9 cellular contexts compared by ENCODE assay signal in the genomic region with DNA sequence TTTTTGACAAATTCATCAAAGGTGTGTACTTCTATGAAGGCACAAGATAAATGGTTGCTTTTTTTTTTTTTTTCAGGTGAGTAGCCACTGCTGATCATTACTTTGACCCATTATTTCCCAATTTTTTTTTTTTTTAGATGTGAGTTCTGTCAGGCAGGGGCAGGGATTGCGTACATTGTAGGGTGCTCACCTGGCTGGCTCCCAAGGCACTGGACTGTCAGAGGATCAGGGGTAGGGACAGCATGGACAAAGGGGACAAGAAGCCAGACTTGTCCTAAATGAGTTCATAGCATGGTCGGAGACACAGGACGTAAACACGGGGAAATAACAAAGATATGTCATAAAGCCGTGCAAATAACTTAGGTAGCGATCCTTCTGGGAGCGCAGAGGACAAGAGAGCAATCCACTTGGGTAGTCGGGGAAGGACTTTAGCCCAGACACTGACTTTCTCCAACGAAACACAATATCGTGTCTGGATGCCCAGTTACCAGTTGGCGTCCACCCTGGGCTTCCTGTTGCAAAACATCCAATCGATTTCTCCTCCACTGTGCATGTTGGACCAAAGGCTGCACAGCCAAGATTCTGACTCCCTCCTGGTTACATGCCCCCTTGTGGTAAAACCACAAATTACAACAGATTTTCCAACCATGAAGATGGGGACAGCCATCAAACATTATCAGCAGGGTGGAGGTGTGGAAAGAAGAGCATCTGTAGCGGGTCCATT. TPM values are rescaled to one million over a fixed set of nuclear protein-coding genes. Genes with fewer than 3 reads are reported as not detected.
DNase-seq lines count a peak whose midpoint lies in the region; ATAC-seq lines count a peak whose summit lies in the region.
"Had no signal": no experiment of that assay in that cellular context is flagged by ENCODE, and none has a peak within 500 bp of the region (broad histone marks: within the 10 kb centered on the region; RNA-seq: fewer than 3 reads in every experiment).

No MANE protein-coding gene starts in this region.

- peaks cover 7% of the 10 kb centered on the region for H3K4me1 Mint-ChIP-seq in activated T-helper 17 cell treated with anti-CD3 and anti-CD28 coated beads, Interleukin-2, amount 50 U/mL, for 72 hours

- peak overlapping the region; percentile 78 for H3K4me2 ChIP-seq in Karpas-422 (ENCODE audit: low read depth, low read length, poor library complexity, severe bottlenecking)

- no peaks in the 10 kb centered on the region for H3K9me3 Mint-ChIP-seq in activated T-helper 17 cell treated with anti-CD3 and anti-CD28 coated beads, Interleukin-2, amount 50 U/mL, for 72 hours
- H3K9me3 Mint-ChIP-seq: CD8-positive, alpha-beta T cell had no signal

- intact Hi-C loops in left colon (cut with DNase I, micrococcal nuclease) = no loop called here

- peak overlapping the region; percentile 46 for H3K4me3 ChIP-seq in Karpas-422 (ENCODE audit: low read length)

- ATAC-seq in activated T-helper 17 cell treated with anti-CD3 and anti-CD28 coated beads, Interleukin-2, amount 50 U/mL, for 72 hours (replicated peaks) = peak; percentile 59
- ATAC-seq in left colon (peak; percentile 28), HG03135 (IDR thresholded peaks at IDR 0.05; ENCODE audit: unreplicated experiment) (no peak), HG02642 (IDR thresholded peaks at IDR 0.05; ENCODE audit: poor library complexity, unreplicated experiment) (no peak)
- ATAC-seq: CD8-positive, alpha-beta T cell had no signal

- no peak overlapping the region for H3K4me3 Mint-ChIP-seq in activated T-helper 17 cell treated with anti-CD3 and anti-CD28 coated beads, Interleukin-2, amount 50 U/mL, for 72 hours
- H3K4me3 Mint-ChIP-seq: CD8-positive, alpha-beta T cell had no signal

- no peaks in the 10 kb centered on the region for H3K79me2 ChIP-seq in Karpas-422 (ENCODE audit: low read length)

- H3K36me3 ChIP-seq in Karpas-422 (ENCODE audit: insufficient read depth, low read length) = no peaks in the 10 kb centered on the region; the same call in 1 of the 2 replicates

- H3K9me2 ChIP-seq in Karpas-422 (replicated peaks; ENCODE audit: insufficient read depth, low read length) = no peaks in the 10 kb centered on the region

- peaks cover 91% of the 10 kb centered on the region for H3K4me1 ChIP-seq in Karpas-422 (ENCODE audit: low read length)

- H3K27me3 ChIP-seq in Karpas-422 (ENCODE audit: low read length) = no peaks in the 10 kb centered on the region

- peak overlapping the region; percentile 99 for H3K27ac ChIP-seq in Karpas-422 (ENCODE audit: low read length)

- DNase-seq in NCI-H345 (lab: John Stamatoyannopoulos, UW) (peak; percentile 36), NCI-H345 treated with DMSO at 0.1 percent for 48 hours (lab: John Stamatoyannopoulos, UW; ENCODE audit: unreplicated experiment) (no peak), Karpas-422 (peak; percentile 93), left colon (no peak), NCI-H187 treated with DMSO at 0.1 percent for 48 hours (lab: John Stamatoyannopoulos, UW) (no peak)

- no peaks in the 10 kb centered on the region for H3K27me3 Mint-ChIP-seq in activated T-helper 17 cell treated with anti-CD3 and anti-CD28 coated beads, Interleukin-2, amount 50 U/mL, for 72 hours

- H3K27ac Mint-ChIP-seq in activated T-helper 17 cell treated with anti-CD3 and anti-CD28 coated beads, Interleukin-2, amount 50 U/mL, for 72 hours = no peak overlapping the region
- H3K27ac Mint-ChIP-seq: CD8-positive, alpha-beta T cell had no signal

- peak overlapping the region; percentile 76 for H3K9ac ChIP-seq in Karpas-422 (ENCODE audit: low read length)

- H4K20me1 ChIP-seq in Karpas-422 (ENCODE audit: insufficient read depth, low read depth, low read length) = no peaks in the 10 kb centered on the region

- no peaks in the 10 kb centered on the region for H3K36me3 Mint-ChIP-seq in activated T-helper 17 cell treated with anti-CD3 and anti-CD28 coated beads, Interleukin-2, amount 50 U/mL, for 72 hours (ENCODE audit: low read depth)
- H3K36me3 Mint-ChIP-seq: CD8-positive, alpha-beta T cell had no signal

- H2AFZ ChIP-seq in Karpas-422 (ENCODE audit: low read length) = no peak overlapping the region

- no peaks in the 10 kb centered on the region for H3K9me3 ChIP-seq in Karpas-422 (ENCODE audit: low read length)

RNA-seq across cellular contexts. Expression of gene KATNAL1, which starts 27.5 kb away (rescaled TPM):
- 13.4 and 35.6 TPM in 2 replicates for total RNA-seq in Karpas-422 (2014; rRNA removed; shearing (Covaris generic); ENCODE audit: low replicate concordance)
- 10 to 100 TPM; 25.0 to 25.8 TPM for total RNA-seq in activated T-helper 17 cell treated with anti-CD3 and anti-CD28 coated beads, Interleukin-2, amount 50 U/mL, for 72 hours
- 1 to 10 TPM; 3.3 to 9.4 TPM for total RNA-seq in left colon

Comparison
In these comparisons a context has a peak if more than half of its experiments do, and no peak if none do; other contexts are left out.
1. DNase-seq: peak in NCI-H345 (single experiment) and Karpas-422 (single experiment); none in NCI-H345 treated with DMSO at 0.1 percent for 48 hours (single experiment), left colon (0 of 2) and NCI-H187 treated with DMSO at 0.1 percent for 48 hours (single experiment).
2. ATAC-seq: peak in activated T-helper 17 cell treated with anti-CD3 and anti-CD28 coated beads, Interleukin-2, amount 50 U/mL, for 72 hours (single experiment) and left colon (single experiment); none in HG03135 (single experiment) and HG02642 (single experiment).